1 cellular context compared by ENCODE assay signal in genomic region chr22:46108564-46109473, GRCh38.
TF ChIP-seq lines count a peak whose summit lies in the region.

No MANE protein-coding gene starts in this region.

TF ChIP-seq in HepG2, 621 proteins besides CTCF, POLR2A, EP300 and RAD21 (continued from another document):
- no peak for TF ChIP-seq NR1H2 (CRISPR knock-in tag; IDR thresholded peaks at IDR 0.05; ENCODE audit: borderline replicate concordance, low read depth)
- 0 out of 2 replicates have a peak, but pooled peaks have one; percentile 28 for TF ChIP-seq BORCS8-MEF2B (CRISPR knock-in tag; IDR thresholded peaks at IDR 0.05)
- TF ChIP-seq AKNA (CRISPR knock-in tag; IDR thresholded peaks at IDR 0.05; ENCODE audit: borderline replicate concordance): no peak
- TF ChIP-seq ZNF407 (CRISPR knock-in tag; IDR thresholded peaks at IDR 0.05; ENCODE audit: not compliant biosample characterization): no peak
- no peak for TF ChIP-seq IRF2 (CRISPR knock-in tag; IDR thresholded peaks at IDR 0.05)
- no peak for TF ChIP-seq NFYB (CRISPR knock-in tag; IDR thresholded peaks at IDR 0.05)
- TF ChIP-seq ATM (IDR thresholded peaks at IDR 0.05; ENCODE audit: borderline replicate concordance): no peak
- TF ChIP-seq YY1 (IDR thresholded peaks at IDR 0.05; ENCODE audit: insufficient read depth, insufficient replicate concordance, low read depth, low read length): peak; percentile 14
- no peak for TF ChIP-seq ZNF136 (CRISPR knock-in tag; IDR thresholded peaks at IDR 0.05; ENCODE audit: low read depth)
- TF ChIP-seq ZNF44 (CRISPR knock-in tag; IDR thresholded peaks at IDR 0.05): no peak
- TF ChIP-seq ZHX2 (IDR thresholded peaks at IDR 0.05; ENCODE audit: low read depth): no peak
- TF ChIP-seq ZHX2 (CRISPR knock-in tag; IDR thresholded peaks at IDR 0.05; ENCODE audit: borderline replicate concordance): no peak
- no peak for TF ChIP-seq ZNF326 (CRISPR knock-in tag; IDR thresholded peaks at IDR 0.05; ENCODE audit: borderline replicate concordance)
- TF ChIP-seq ZNF337 (CRISPR knock-in tag; IDR thresholded peaks at IDR 0.05; ENCODE audit: borderline replicate concordance, low read depth): no peak
- no peak for TF ChIP-seq TOE1 (CRISPR knock-in tag; IDR thresholded peaks at IDR 0.05)
- TF ChIP-seq ATF4 (CRISPR knock-in tag; IDR thresholded peaks at IDR 0.05): no peak
- no peak for TF ChIP-seq FOXA1 (IDR thresholded peaks at IDR 0.05)
- TF ChIP-seq FOXA1 (CRISPR knock-in tag; IDR thresholded peaks at IDR 0.05): no peak
- TF ChIP-seq ZSCAN25 (CRISPR knock-in tag; IDR thresholded peaks at IDR 0.05): 0 out of 2 replicates have a peak, but pooled peaks have one; percentile 28
- TF ChIP-seq ZBTB7A (CRISPR knock-in tag; IDR thresholded peaks at IDR 0.05): no peak
- no peak for TF ChIP-seq CREM (IDR thresholded peaks at IDR 0.05)
- no peak for TF ChIP-seq CREM (CRISPR knock-in tag; IDR thresholded peaks at IDR 0.05)
- TF ChIP-seq HNRNPH1 (optimal IDR thresholded peaks at IDR 0.05; ENCODE audit: low read depth, low read length): no peak
- no peak for TF ChIP-seq HOMEZ (CRISPR knock-in tag; IDR thresholded peaks at IDR 0.05; ENCODE audit: low read depth)
- no peak for TF ChIP-seq TBX3 (IDR thresholded peaks at IDR 0.05; ENCODE audit: borderline replicate concordance)
- peak; percentile 43; the same call in 1 of the 2 replicates for TF ChIP-seq ZFY (CRISPR knock-in tag; IDR thresholded peaks at IDR 0.05)
- TF ChIP-seq HNF4A (CRISPR knock-in tag; IDR thresholded peaks at IDR 0.05): 0 out of 2 replicates have a peak, but pooled peaks have one; percentile 7
- TF ChIP-seq RXRA (CRISPR knock-in tag; IDR thresholded peaks at IDR 0.05): peak; percentile 38; the same call in 1 of the 2 replicates
- no peak for TF ChIP-seq ZNF550 (CRISPR knock-in tag; IDR thresholded peaks at IDR 0.05; ENCODE audit: borderline replicate concordance)
